ENCODE assay signal across 28 cellular contexts in the genomic region with DNA sequence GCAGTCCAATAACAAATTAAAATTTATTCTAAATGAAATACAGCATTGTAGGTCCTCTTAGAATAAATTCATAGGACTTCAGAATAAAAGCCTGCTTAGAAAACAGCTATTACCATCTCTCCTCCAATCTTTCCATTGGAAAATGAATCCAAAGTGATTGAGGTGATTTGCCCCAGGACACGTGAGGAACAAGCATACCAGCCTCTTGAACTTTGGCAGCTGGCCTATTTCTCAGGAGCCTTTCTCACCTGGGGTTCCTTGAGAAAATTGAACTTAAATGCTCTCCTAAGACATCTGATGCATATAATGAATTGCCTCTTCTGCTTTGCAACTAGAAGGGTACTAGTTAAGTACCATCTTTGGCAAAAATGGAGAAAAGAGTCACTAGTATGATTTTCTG. TPM values are rescaled to one million over a fixed set of nuclear protein-coding genes. Genes with fewer than 3 reads are reported as not detected.
A peak's percentile ranks its signal among the peaks of the same experiment; 100 is the strongest.
DNase-seq lines count a peak whose midpoint lies in the region; ATAC-seq and TF ChIP-seq lines count a peak whose summit lies in the region.
"Had no signal": no experiment of that assay in that cellular context is flagged by ENCODE, and none has a peak within 500 bp of the region (broad histone marks: within the 10 kb centered on the region; RNA-seq: fewer than 3 reads in every experiment).

No MANE protein-coding gene starts in this region.

- no peaks in the 10 kb centered on the region for H3K36me3 ChIP-seq in Panc1 (ENCODE audit: control insufficient read depth, insufficient read depth, low read length)
- H3K36me3 ChIP-seq in vagina, result no peaks in the 10 kb centered on the region
- H3K36me3 ChIP-seq: BLaER1 treated with 17β-estradiol and CSF1 and Interleukin-3, amounts not matched to agents 10 nM and 100 nM; colonic mucosa; gastroesophageal sphincter had no signal

- peak; percentile 9 for DNase-seq in SHP77 treated with DMSO at 0.1 percent for 48 hours (lab: John Stamatoyannopoulos, UW)
- DNase-seq in SHP77 (lab: John Stamatoyannopoulos, UW), result no peak
- DNase-seq in NCI-H187 (lab: John Stamatoyannopoulos, UW), result peak; percentile 50 to 73
- DNase-seq in Panc1 (ENCODE audit: low read depth, low spot score), result no peak
- DNase-seq in vagina (ENCODE audit: extremely low spot score in 2 of 2), result no peak
- no peak for DNase-seq in OCI-M1 (lab: John Stamatoyannopoulos, UW)
- DNase-seq: activated CD4-positive, alpha-beta T cell treated with anti-CD3 and anti-CD28 coated beads, Interleukin-2, amount 50 U/mL, for 4 hours; activated naive CD4-positive, alpha-beta T cell; activated naive CD8-positive, alpha-beta T cell treated with anti-CD3 and anti-CD28 coated beads, Interleukin-2, amount 50 U/mL, for 24 hours; activated T-cell treated with anti-CD3 and anti-CD28 coated beads, Interleukin-2, amount 50 U/mL, for 48 hours; colonic mucosa; DND-41; effector CD8-positive, alpha-beta T cell; GF-D8; kidney glomerular epithelial cell; midbrain; MV-4-11; naive B cell; NCI-H526 treated with DMSO at 0.1 percent for 48 hours; testis had no signal

- ATAC-seq in Panc1 (no peak), HG02571 (IDR thresholded peaks at IDR 0.05; ENCODE audit: unreplicated experiment) (no peak)
- ATAC-seq: activated CD4-positive, CD25-positive, alpha-beta regulatory T cell treated with anti-CD3 and anti-CD28 coated beads, Interleukin-2, amount 50 U/mL, for 24 hours; activated naive CD8-positive, alpha-beta T cell treated with anti-CD3 and anti-CD28 coated beads, Interleukin-2, amount 50 U/mL, for 24 hours; gastroesophageal sphincter; HCT116 had no signal

- H3K27ac ChIP-seq in Panc1 (ENCODE audit: low read length) (peak overlapping the region; percentile 99), vagina (no peak overlapping the region)
- H3K27ac ChIP-seq: BLaER1 treated with 17β-estradiol and CSF1 and Interleukin-3, amounts not matched to agents 10 nM and 100 nM; colonic mucosa; gastroesophageal sphincter; hepatocyte; SK-N-MC; skin epidermis; testis had no signal

- H3K4me1 ChIP-seq in Panc1 (ENCODE audit: control insufficient read depth, insufficient read depth, low read length) (peaks cover 69% of the 10 kb centered on the region), vagina (peaks cover 6% of the 10 kb centered on the region)
- H3K4me1 ChIP-seq: colonic mucosa, gastroesophageal sphincter, testis had no signal

- intact Hi-C loops in Panc1 (cut with micrococcal nuclease; ENCODE audit: unreplicated experiment), result loop anchor here (5.0 kb wide), 1 partner anchor 259 kb away; no protein-coding TSS in a partner anchor
- intact Hi-C loops in vagina (cut with DNase I), result no loop called here

- no peaks in the 10 kb centered on the region for H3K9me3 ChIP-seq in Panc1 (ENCODE audit: control insufficient read depth, insufficient read depth, low read depth, low read length)
- no peaks in the 10 kb centered on the region for H3K9me3 ChIP-seq in vagina
- H3K9me3 ChIP-seq: BLaER1 treated with 17β-estradiol and CSF1 and Interleukin-3, amounts not matched to agents 10 nM and 100 nM; colonic mucosa; gastroesophageal sphincter; testis had no signal

- peak overlapping the region in 1 of 2 experiments; percentile 35; a peak in 2 of 4 replicates for H3K4me3 ChIP-seq in Panc1 (ENCODE audit: low read depth in 2 of 2, low read length in 2 of 2)
- H3K4me3 ChIP-seq in vagina, result no peak overlapping the region
- H3K4me3 ChIP-seq: BLaER1 treated with 17β-estradiol and CSF1 and Interleukin-3, amounts not matched to agents 10 nM and 100 nM; colonic mucosa; gastroesophageal sphincter; hepatocyte; SK-N-MC; skin epidermis; testis had no signal

- no TSS peak for BruUV-seq in Panc1 (replicated peaks; lab: Mats Ljungman, UMichigan)

- TF ChIP-seq POLR2A in vagina (IDR thresholded peaks at IDR 0.05), result no peak

- TF ChIP-seq CTCF in Panc1 (IDR thresholded peaks at IDR 0.05) (no peak), vagina (IDR thresholded peaks at IDR 0.05) (no peak)

- H3K27me3 ChIP-seq in Panc1 (ENCODE audit: control insufficient read depth, insufficient read depth, low read length), result no peaks in the 10 kb centered on the region
- H3K27me3 ChIP-seq in vagina, result no peaks in the 10 kb centered on the region
- H3K27me3 ChIP-seq: BLaER1 treated with 17β-estradiol and CSF1 and Interleukin-3, amounts not matched to agents 10 nM and 100 nM; colonic mucosa; gastroesophageal sphincter; hepatocyte; testis had no signal

- POLR2A ChIA-PET in Panc1 (lab: Charles Lee), result interaction anchor here (1.6 kb wide), 1 partner anchor 14 kb away, joined by 4 read pairs; the partner anchor contains the start of gene ARHGAP24

- in situ Hi-C loops in Panc1 (cut with HindIII; ENCODE audit: low pct_unique_long_range_greater_than_20kb, low sequenced_read_pairs), result no loop called here

- CTCF ChIA-PET in Panc1 (lab: Charles Lee), result no interaction called here

RNA-seq across cellular contexts. Expression of gene ARHGAP24, which starts 13.5 kb away (rescaled TPM):
- 17.4 TPM for total RNA-seq in Panc1 (2021; ENCODE audit: unreplicated experiment)
- 10.7 TPM for polyA plus RNA-seq in Panc1 (2012; ENCODE audit: insufficient read length)
- 40.0 TPM for total RNA-seq in vagina

Comparison
In these comparisons a context has a peak if more than half of its experiments do, and no peak if none do; other contexts are left out.
1. DNase-seq: peak in SHP77 treated with DMSO at 0.1 percent for 48 hours (single experiment) and NCI-H187 (2 of 2); none in SHP77 (0 of 2), Panc1 (single experiment), vagina (0 of 2) and OCI-M1 (single experiment).